Comparison of ENCODE assay signal across 8 cellular contexts in genomic region chr3:43998841-43999805, GRCh38.
DNase-seq lines count a peak whose midpoint lies in the region; ATAC-seq lines count a peak whose summit lies in the region.

No MANE protein-coding gene starts in this region.

- H3K27ac Mint-ChIP-seq in activated CD4-positive, alpha-beta T cell treated with anti-CD3 and anti-CD28 coated beads, Interleukin-2, amount 10 ng/mL, durations not matched to agents 7 days and 5 days, result peak overlapping the region; percentile 69

- CTCF ChIA-PET in activated CD4-positive, alpha-beta T cell treated with anti-CD3 and anti-CD28 coated beads, Interleukin-2, amount 10 ng/mL, durations not matched to agents 7 days and 5 days (lab: Charles Lee), result no interaction called here

- H3K4me3 ChIP-seq in SJCRH30 (peak overlapping the region; percentile 71), muscle layer of duodenum (ENCODE audit: low read depth in 1 of 2, low read length in 2 of 2) (peak overlapping the region; percentile 50 to 80)

- POLR2A ChIA-PET in activated CD4-positive, alpha-beta T cell treated with anti-CD3 and anti-CD28 coated beads, Interleukin-2, amount 10 ng/mL, durations not matched to agents 7 days and 5 days (lab: Charles Lee), result no interaction called here

- H3K27ac ChIP-seq in SJCRH30, result peak overlapping the region; percentile 51; the same call in 1 of the 2 replicates
- no peak overlapping the region for H3K27ac ChIP-seq in muscle layer of duodenum (ENCODE audit: low read length)

- DNase-seq in activated CD4-positive, alpha-beta T cell treated with anti-CD3 and anti-CD28 coated beads, Interleukin-2, amount 10 ng/mL, durations not matched to agents 7 days and 5 days, result no peak
- DNase-seq in activated CD4-positive, alpha-beta T cell treated with anti-CD3 and anti-CD28 coated beads, Interleukin-2, amount 50 U/mL, for 48 hours, result no peak
- peak; percentile 78 for DNase-seq in SJCRH30
- no peak for DNase-seq in activated CD4-positive, CD25-positive, alpha-beta regulatory T cell treated with anti-CD3 and anti-CD28 coated beads, Interleukin-2, amount 50 U/mL, for 72 hours

- ATAC-seq in HG03095 (IDR thresholded peaks at IDR 0.05; ENCODE audit: unreplicated experiment) (peak; percentile 40), esophagus mucosa (peak; percentile 61), GM19351 (IDR thresholded peaks at IDR 0.05; ENCODE audit: unreplicated experiment) (no peak)

- peaks cover 9% of the 10 kb centered on the region for H3K36me3 Mint-ChIP-seq in activated CD4-positive, alpha-beta T cell treated with anti-CD3 and anti-CD28 coated beads, Interleukin-2, amount 10 ng/mL, durations not matched to agents 7 days and 5 days (ENCODE audit: low read depth)

- peak overlapping the region; percentile 58 for H3K4me3 Mint-ChIP-seq in activated CD4-positive, alpha-beta T cell treated with anti-CD3 and anti-CD28 coated beads, Interleukin-2, amount 10 ng/mL, durations not matched to agents 7 days and 5 days

- no peaks in the 10 kb centered on the region for H3K36me3 ChIP-seq in SJCRH30
- no peaks in the 10 kb centered on the region for H3K36me3 ChIP-seq in muscle layer of duodenum (ENCODE audit: control insufficient read depth in 1 of 2, insufficient read depth in 2 of 2, low read length in 2 of 2)

- no peaks in the 10 kb centered on the region for H3K9me3 Mint-ChIP-seq in activated CD4-positive, alpha-beta T cell treated with anti-CD3 and anti-CD28 coated beads, Interleukin-2, amount 10 ng/mL, durations not matched to agents 7 days and 5 days

- H3K27me3 ChIP-seq in SJCRH30 (no peaks in the 10 kb centered on the region), muscle layer of duodenum (ENCODE audit: low read depth, low read length) (peaks cover 56% of the 10 kb centered on the region)

- H3K9me3 ChIP-seq in SJCRH30 (replicated peaks) (no peaks in the 10 kb centered on the region), muscle layer of duodenum (ENCODE audit: control insufficient read depth in 1 of 2, low read length in 2 of 2) (peaks cover 0 to 4% of the 10 kb centered on the region in 2 donors)

- H3K4me1 Mint-ChIP-seq in activated CD4-positive, alpha-beta T cell treated with anti-CD3 and anti-CD28 coated beads, Interleukin-2, amount 10 ng/mL, durations not matched to agents 7 days and 5 days, result peaks cover 41% of the 10 kb centered on the region

- H3K4me1 ChIP-seq in SJCRH30 (no peaks in the 10 kb centered on the region), muscle layer of duodenum (ENCODE audit: control insufficient read depth in 1 of 2, insufficient read depth in 2 of 2, low read length in 2 of 2) (peaks cover 9 to 52% of the 10 kb centered on the region in 2 donors)

- peaks cover 84% of the 10 kb centered on the region for H3K27me3 Mint-ChIP-seq in activated CD4-positive, alpha-beta T cell treated with anti-CD3 and anti-CD28 coated beads, Interleukin-2, amount 10 ng/mL, durations not matched to agents 7 days and 5 days

Comparison
In these comparisons a context has a peak if more than half of its experiments do, and no peak if none do; other contexts are left out.
1. DNase-seq: peak in SJCRH30 (2 of 2); none in activated CD4-positive, alpha-beta T cell treated with anti-CD3 and anti-CD28 coated beads, Interleukin-2, amount 10 ng/mL, durations not matched to agents 7 days and 5 days (single experiment), activated CD4-positive, alpha-beta T cell treated with anti-CD3 and anti-CD28 coated beads, Interleukin-2, amount 50 U/mL, for 48 hours (0 of 2) and activated CD4-positive, CD25-positive, alpha-beta regulatory T cell treated with anti-CD3 and anti-CD28 coated beads, Interleukin-2, amount 50 U/mL, for 72 hours (single experiment).